In the genomic region with DNA sequence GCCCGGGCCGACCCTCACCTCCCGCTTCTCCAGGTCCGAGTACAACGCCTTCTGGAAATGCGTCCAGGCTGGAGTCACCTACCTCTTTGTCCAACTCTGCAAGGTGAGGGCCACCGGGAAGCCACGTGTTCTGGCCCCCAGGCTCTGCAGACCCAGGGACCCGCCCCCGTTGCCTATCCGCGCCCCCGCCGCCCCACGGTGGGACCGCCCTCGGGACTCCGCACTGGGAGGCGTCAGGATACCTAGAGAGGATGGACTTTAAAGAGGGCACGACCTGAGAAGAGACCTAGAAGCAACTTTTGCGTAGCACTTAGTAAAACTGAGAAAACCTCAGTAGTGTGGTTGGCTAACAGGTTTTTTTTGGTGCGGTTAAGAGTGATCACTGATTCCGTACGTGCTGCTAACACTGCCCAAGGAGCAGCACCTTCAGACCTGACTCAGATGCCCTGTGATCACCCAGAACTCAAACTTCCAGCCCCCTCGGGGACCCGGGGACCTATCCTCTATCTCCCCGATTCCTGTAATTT, we compare ENCODE assay signal across 8 cellular contexts. TPM values are rescaled to one million over a fixed set of nuclear protein-coding genes. Genes with fewer than 3 reads are reported as not detected.
DNase-seq lines count a peak whose midpoint lies in the region; ATAC-seq, FAIRE-seq and TF ChIP-seq lines count a peak whose summit lies in the region.

No MANE protein-coding gene starts in this region.

- POLR2A ChIA-PET in A549 (lab: Yijun Ruan, JAX): no interaction called here
- POLR2A ChIA-PET in T-cell (lab: Charles Lee): no interaction called here

- H3K27me3 Mint-ChIP-seq in T-cell: no peaks in the 10 kb centered on the region

- WGBS in A549 (ENCODE audit: missing lambda C conversion rate): 4% methylated on average over 27 of the region's 27 CpGs

- peak overlapping the region; percentile 69 to 78 for H3K27ac Mint-ChIP-seq in T-cell

- H3K9me3 Mint-ChIP-seq in T-cell: no peaks in the 10 kb centered on the region

- peak overlapping the region; percentile 85 for H3K4me2 ChIP-seq in A549

- peak overlapping the region; percentile 88 to 93 for H3K27ac ChIP-seq in A549

- TF ChIP-seq EP300 in A549 (IDR thresholded peaks at IDR 0.05): no peak

- ATAC-seq in A549 (peak; percentile 41 to 70), GM19025 (IDR thresholded peaks at IDR 0.05; ENCODE audit: low read depth, unreplicated experiment) (peak; percentile 39), HG03439 (IDR thresholded peaks at IDR 0.05; ENCODE audit: unreplicated experiment) (peak; percentile 40), T-cell (replicated peaks in 1 of 4) (peak; percentile 43 to 62 (median 52))

- DNase-seq in A549 (ENCODE audit: low read depth in 1 of 2, low spot score in 1 of 2) (peak; percentile 58 to 94), T-cell (peak in 29 of 34 experiments; percentile 19 to 54 (median 33)), astrocyte of the cerebellum (ENCODE audit: low read depth) (no peak), iPS-NIHi11 (ENCODE audit: low spot score) (peak; percentile 70), NCI-H187 (lab: John Stamatoyannopoulos, UW) (no peak)
- peak; percentile 69 to 81 for DNase-seq in stimulated activated CD4-positive, alpha-beta T cell treated with anti-CD3 and anti-CD28 coated beads, Interleukin-2, amount 100 ng/mL, for 24 hours

- H3K4me3 ChIP-seq in A549 (peak overlapping the region; percentile 86), astrocyte of the cerebellum (ENCODE audit: low read depth, low read length) (peak overlapping the region; percentile 89)

- no peak for TF ChIP-seq RAD21 in A549 (conservative IDR thresholded peaks at IDR 0.05 in 1 of 2, IDR thresholded peaks at IDR 0.05 in 1 of 2)

- CTCF ChIA-PET in A549 (lab: Yijun Ruan, JAX): interaction anchor here (3.0 to 5.1 kb wide), 3 partner anchors 12 to 50 kb away, joined by 19 to 81 read pairs (median 80); no protein-coding TSS in a partner anchor
- CTCF ChIA-PET in T-cell (lab: Charles Lee): no interaction called here

- peaks cover 14% of the 10 kb centered on the region for H3K4me1 ChIP-seq in A549

- in situ Hi-C loops in astrocyte of the cerebellum (cut with HindIII; ENCODE audit: low sequenced_read_pairs): no loop called here

- H3K4me3 Mint-ChIP-seq in T-cell: peak overlapping the region; percentile 83 to 89 (median 84)

- no peak for TF ChIP-seq CTCF in A549 (IDR thresholded peaks at IDR 0.05)
- TF ChIP-seq CTCF in astrocyte of the cerebellum (IDR thresholded peaks at IDR 0.05; ENCODE audit: low read depth, low read length, missing control alignments): no peak

- no peak for FAIRE-seq in A549 (lab: Jason Lieb, UNC)

- peaks cover 9% of the 10 kb centered on the region for H3K36me3 Mint-ChIP-seq in T-cell

- TF ChIP-seq POLR2A in A549 (IDR thresholded peaks at IDR 0.05; ENCODE audit: low read length): no peak

- H3K9me3 ChIP-seq in A549: no peaks in the 10 kb centered on the region

- peaks cover 35 to 39% (median 39%) of the 10 kb centered on the region in 3 donors for H3K4me1 Mint-ChIP-seq in T-cell

TF ChIP-seq in A549, 52 proteins besides CTCF, POLR2A, EP300 and RAD21:
- no peak for TF ChIP-seq CBX8 (IDR thresholded peaks at IDR 0.05)
- TF ChIP-seq, protein P1, sequence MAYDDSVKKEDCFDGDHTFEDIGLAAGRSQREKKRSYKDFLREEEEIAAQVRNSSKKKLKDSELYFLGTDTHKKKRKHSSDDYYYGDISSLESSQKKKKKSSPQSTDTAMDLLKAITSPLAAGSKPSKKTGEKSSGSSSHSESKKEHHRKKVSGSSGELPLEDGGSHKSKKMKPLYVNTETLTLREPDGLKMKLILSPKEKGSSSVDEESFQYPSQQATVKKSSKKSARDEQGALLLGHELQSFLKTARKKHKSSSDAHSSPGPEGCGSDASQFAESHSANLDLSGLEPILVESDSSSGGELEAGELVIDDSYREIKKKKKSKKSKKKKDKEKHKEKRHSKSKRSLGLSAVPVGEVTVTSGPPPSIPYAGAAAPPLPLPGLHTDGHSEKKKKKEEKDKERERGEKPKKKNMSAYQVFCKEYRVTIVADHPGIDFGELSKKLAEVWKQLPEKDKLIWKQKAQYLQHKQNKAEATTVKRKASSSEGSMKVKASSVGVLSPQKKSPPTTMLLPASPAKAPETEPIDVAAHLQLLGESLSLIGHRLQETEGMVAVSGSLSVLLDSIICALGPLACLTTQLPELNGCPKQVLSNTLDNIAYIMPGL (CRISPR knock-in tag; IDR thresholded peaks at IDR 0.05; ENCODE audit: borderline replicate concordance): 0 out of 2 replicates have a peak, but pooled peaks have one; percentile 26
- TF ChIP-seq, protein P2, sequence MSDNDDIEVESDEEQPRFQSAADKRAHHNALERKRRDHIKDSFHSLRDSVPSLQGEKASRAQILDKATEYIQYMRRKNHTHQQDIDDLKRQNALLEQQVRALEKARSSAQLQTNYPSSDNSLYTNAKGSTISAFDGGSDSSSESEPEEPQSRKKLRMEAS (IDR thresholded peaks at IDR 0.05): peak; percentile 79
- TF ChIP-seq, protein P3, sequence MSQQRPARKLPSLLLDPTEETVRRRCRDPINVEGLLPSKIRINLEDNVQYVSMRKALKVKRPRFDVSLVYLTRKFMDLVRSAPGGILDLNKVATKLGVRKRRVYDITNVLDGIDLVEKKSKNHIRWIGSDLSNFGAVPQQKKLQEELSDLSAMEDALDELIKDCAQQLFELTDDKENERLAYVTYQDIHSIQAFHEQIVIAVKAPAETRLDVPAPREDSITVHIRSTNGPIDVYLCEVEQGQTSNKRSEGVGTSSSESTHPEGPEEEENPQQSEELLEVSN (IDR thresholded peaks at IDR 0.05; ENCODE audit: borderline replicate concordance, low read depth): 0 out of 2 replicates have a peak, but pooled peaks have one; percentile 6

RNA-seq across cellular contexts. Expression of a gene that starts 0.5 kb away (rescaled TPM):
- 335 and 446 TPM in 2 replicates for polyA plus RNA-seq in A549 (2011; rRNA removed)
- 741 and 749 TPM in 2 replicates for polyA plus RNA-seq in A549 (2012; cell fraction: cytosol; rRNA removed)
- polyA plus RNA-seq in A549 (2012; cell fraction: nucleus; rRNA removed): 488 and 490 TPM in 2 replicates
- polyA plus RNA-seq in A549 (2017; fragmentation: RNase III; extraction: RNeasy Plus Mini Kit Qiagen cat#74134 plus additional on column Dnase treatment): 257 to 282 TPM (median 257 TPM) in 3 replicates
- 346 and 499 TPM in 2 replicates for polyA minus RNA-seq in A549 (2011; rRNA and poly(A)+ RNA removed)
- 10 to 100 TPM; 27.5 to 46.6 (median 44.2) TPM for total RNA-seq in T-cell

RNA-seq across cellular contexts. Expression of a gene that starts 12.7 kb away (rescaled TPM):
- polyA plus RNA-seq in A549 (2011; rRNA removed) (not detected in 2 replicates), A549 (2017; fragmentation: RNase III; extraction: RNeasy Plus Mini Kit Qiagen cat#74134 plus additional on column Dnase treatment) (not detected in 3 replicates)
- 0.03 TPM in 1 of 2 replicates, not detected in the other for polyA plus RNA-seq in A549 (2012; cell fraction: cytosol; rRNA removed)
- polyA plus RNA-seq in A549 (2012; cell fraction: nucleus; rRNA removed): not detected in 2 replicates
- not detected in 2 replicates for polyA minus RNA-seq in A549 (2011; rRNA and poly(A)+ RNA removed)
- not detected for total RNA-seq in T-cell

RNA-seq across cellular contexts. Expression of a gene that starts 17.5 kb away (rescaled TPM):
- not detected in 2 replicates for polyA plus RNA-seq in A549 (2011; rRNA removed)
- polyA plus RNA-seq in A549 (2012; cell fraction: cytosol; rRNA removed): 0.03 TPM in 1 of 2 replicates, not detected in the other
- 0.11 and 0.16 TPM in 2 replicates for polyA plus RNA-seq in A549 (2012; cell fraction: nucleus; rRNA removed)
- polyA plus RNA-seq in A549 (2017; fragmentation: RNase III; extraction: RNeasy Plus Mini Kit Qiagen cat#74134 plus additional on column Dnase treatment): 0.05 TPM in 1 of 3 replicates, not detected in the others
- not detected in 2 replicates for polyA minus RNA-seq in A549 (2011; rRNA and poly(A)+ RNA removed)
- total RNA-seq in T-cell: not detected

RNA-seq across cellular contexts. Expression of a gene that starts 17.8 kb away (rescaled TPM):
- 0.28 TPM in 2 replicates for polyA plus RNA-seq in A549 (2011; rRNA removed)
- 0.21 and 0.57 TPM in 2 replicates for polyA plus RNA-seq in A549 (2012; cell fraction: cytosol; rRNA removed)
- polyA plus RNA-seq in A549 (2012; cell fraction: nucleus; rRNA removed): 0.18 and 0.44 TPM in 2 replicates
- polyA plus RNA-seq in A549 (2017; fragmentation: RNase III; extraction: RNeasy Plus Mini Kit Qiagen cat#74134 plus additional on column Dnase treatment): 0.67 to 1.1 TPM (median 0.89 TPM) in 3 replicates
- polyA minus RNA-seq in A549 (2011; rRNA and poly(A)+ RNA removed): 0.25 and 0.39 TPM in 2 replicates
- under 1 TPM in 1 of 5 donors, not detected in 4; 0.23 TPM for total RNA-seq in T-cell

RNA-seq across cellular contexts. Expression of a gene that starts 32.5 kb away (rescaled TPM):
- 18.0 and 21.5 TPM in 2 replicates for polyA plus RNA-seq in A549 (2011; rRNA removed)
- 5.7 and 7.9 TPM in 2 replicates for polyA plus RNA-seq in A549 (2012; cell fraction: cytosol; rRNA removed)
- polyA plus RNA-seq in A549 (2012; cell fraction: nucleus; rRNA removed): 5.5 and 8.3 TPM in 2 replicates
- 37.0 to 41.6 TPM (median 40.6 TPM) in 3 replicates for polyA plus RNA-seq in A549 (2017; fragmentation: RNase III; extraction: RNeasy Plus Mini Kit Qiagen cat#74134 plus additional on column Dnase treatment)
- 8.1 and 12.2 TPM in 2 replicates for polyA minus RNA-seq in A549 (2011; rRNA and poly(A)+ RNA removed)
- 1 to 10 TPM in 4 of 5 donors, not detected in 1; 1.8 to 2.3 (median 2.1) TPM for total RNA-seq in T-cell

Comparison
In these comparisons a context has a peak if more than half of its experiments do, and no peak if none do; other contexts are left out.
1. DNase-seq: peak in A549 (2 of 2), T-cell (29 of 34), iPS-NIHi11 (single experiment) and stimulated activated CD4-positive, alpha-beta T cell treated with anti-CD3 and anti-CD28 coated beads, Interleukin-2, amount 100 ng/mL, for 24 hours (2 of 2); none in astrocyte of the cerebellum (single experiment) and NCI-H187 (0 of 2).
2. Peak in every context shown above with its lines, with median percentiles within 50 percentile points of each other: ATAC-seq.